9 cellular contexts compared by ENCODE assay signal in genomic region chr15:83446904-83447708, GRCh38. TPM values are rescaled to one million over a fixed set of nuclear protein-coding genes. Genes with fewer than 3 reads are reported as not detected.
DNase-seq lines count a peak whose midpoint lies in the region; ATAC-seq and TF ChIP-seq lines count a peak whose summit lies in the region.
"Had no signal": no experiment of that assay in that cellular context is flagged by ENCODE, and none has a peak within 500 bp of the region (broad histone marks: within the 10 kb centered on the region; RNA-seq: fewer than 3 reads in every experiment).

SH3GL3 (plus strand) TSS chr15:83447341; CDS start chr15:83447534, 193 bp downstream.

- TF ChIP-seq CTCF in fibroblast of pulmonary artery (IDR thresholded peaks at IDR 0.05; ENCODE audit: low read length, missing control alignments), result peak; percentile 54

- H3K9me3 Mint-ChIP-seq in activated T-helper 17 cell treated with anti-CD3 and anti-CD28 coated beads, Interleukin-2, amount 50 U/mL, for 72 hours, result no peaks in the 10 kb centered on the region
- peaks cover 0 to 1% of the 10 kb centered on the region in 2 donors for H3K9me3 Mint-ChIP-seq in stimulated activated naive B cell treated with anti-CD40 and anti-IgM and Interleukin-4, amounts not matched to agents 10 μg/mL and 1 μg/mL and 100 μg/mL, for 72 hours

- peaks cover 4% of the 10 kb centered on the region for H3K27me3 ChIP-seq in muscle layer of duodenum (ENCODE audit: low read depth, low read length)

- peaks cover 5% of the 10 kb centered on the region for H3K4me1 Mint-ChIP-seq in activated T-helper 17 cell treated with anti-CD3 and anti-CD28 coated beads, Interleukin-2, amount 50 U/mL, for 72 hours
- peaks cover 7 to 12% of the 10 kb centered on the region in 2 donors for H3K4me1 Mint-ChIP-seq in stimulated activated naive B cell treated with anti-CD40 and anti-IgM and Interleukin-4, amounts not matched to agents 10 μg/mL and 1 μg/mL and 100 μg/mL, for 72 hours

- H3K36me3 Mint-ChIP-seq in activated T-helper 17 cell treated with anti-CD3 and anti-CD28 coated beads, Interleukin-2, amount 50 U/mL, for 72 hours (ENCODE audit: low read depth), result no peaks in the 10 kb centered on the region
- H3K36me3 Mint-ChIP-seq in stimulated activated naive B cell treated with anti-CD40 and anti-IgM and Interleukin-4, amounts not matched to agents 10 μg/mL and 1 μg/mL and 100 μg/mL, for 72 hours, result peaks cover 0 to 3% of the 10 kb centered on the region in 2 donors

- peak within 1 kb of the TSS; percentile 69 for H3K4me3 Mint-ChIP-seq in activated T-helper 17 cell treated with anti-CD3 and anti-CD28 coated beads, Interleukin-2, amount 50 U/mL, for 72 hours
- H3K4me3 Mint-ChIP-seq in stimulated activated naive B cell treated with anti-CD40 and anti-IgM and Interleukin-4, amounts not matched to agents 10 μg/mL and 1 μg/mL and 100 μg/mL, for 72 hours, result peak within 1 kb of the TSS; percentile 73 to 75

- peak within 1 kb of the TSS; percentile 54 for H3K4me3 ChIP-seq in fibroblast of pulmonary artery (replicated peaks; ENCODE audit: low read depth, low read length)
- H3K4me3 ChIP-seq in muscle layer of duodenum (ENCODE audit: low read depth in 1 of 2, low read length in 2 of 2), result peak within 1 kb of the TSS; percentile 42 to 72

- no peak within 1 kb of the TSS for H3K27ac Mint-ChIP-seq in activated T-helper 17 cell treated with anti-CD3 and anti-CD28 coated beads, Interleukin-2, amount 50 U/mL, for 72 hours
- no peak within 1 kb of the TSS for H3K27ac Mint-ChIP-seq in stimulated activated naive B cell treated with anti-CD40 and anti-IgM and Interleukin-4, amounts not matched to agents 10 μg/mL and 1 μg/mL and 100 μg/mL, for 72 hours

- H3K4me1 ChIP-seq in muscle layer of duodenum (ENCODE audit: control insufficient read depth in 1 of 2, insufficient read depth in 2 of 2, low read length in 2 of 2), result peaks cover 0 to 15% of the 10 kb centered on the region in 2 donors

- DNase-seq in NCI-H187 (lab: John Stamatoyannopoulos, UW) (peak; percentile 33 to 60), NCI-H187 treated with DMSO at 0.1 percent for 48 hours (lab: John Stamatoyannopoulos, UW) (no peak), NCI-H460 (ENCODE audit: extremely low read depth, low read depth) (peak; percentile 71), fibroblast of pulmonary artery (ENCODE audit: low read depth) (peak; percentile 74)
- peak; percentile 11 for DNase-seq in stimulated activated naive B cell treated with anti-CD40 and anti-IgM and Interleukin-4, amounts not matched to agents 10 μg/mL and 1 μg/mL and 100 μg/mL, for 72 hours
- DNase-seq: DND-41 had no signal

- no peaks in the 10 kb centered on the region for H3K9me3 ChIP-seq in muscle layer of duodenum (ENCODE audit: control insufficient read depth in 1 of 2, low read length in 2 of 2)

- H3K36me3 ChIP-seq in muscle layer of duodenum (ENCODE audit: control insufficient read depth in 1 of 2, insufficient read depth in 2 of 2, low read length in 2 of 2), result no peaks in the 10 kb centered on the region

- H3K27ac ChIP-seq in muscle layer of duodenum (ENCODE audit: low read length), result no peak within 1 kb of the TSS

- H3K27me3 Mint-ChIP-seq in activated T-helper 17 cell treated with anti-CD3 and anti-CD28 coated beads, Interleukin-2, amount 50 U/mL, for 72 hours, result peaks cover 31% of the 10 kb centered on the region
- H3K27me3 Mint-ChIP-seq in stimulated activated naive B cell treated with anti-CD40 and anti-IgM and Interleukin-4, amounts not matched to agents 10 μg/mL and 1 μg/mL and 100 μg/mL, for 72 hours, result peaks cover 34 to 47% of the 10 kb centered on the region in 2 donors

- peak; percentile 89 for ATAC-seq in activated T-helper 17 cell treated with anti-CD3 and anti-CD28 coated beads, Interleukin-2, amount 50 U/mL, for 72 hours (replicated peaks)
- ATAC-seq in stimulated activated naive B cell treated with anti-CD40 and anti-IgM and Interleukin-4, amounts not matched to agents 10 μg/mL and 1 μg/mL and 100 μg/mL, for 72 hours (replicated peaks), result peak; percentile 57 to 62
- ATAC-seq in GM18867 (IDR thresholded peaks at IDR 0.05; ENCODE audit: unreplicated experiment), result no peak

RNA-seq across cellular contexts. Expression of gene SH3GL3, which starts in this region (rescaled TPM):
- total RNA-seq in NCI-H460 (2014; rRNA removed; shearing (Covaris generic)), result 0.37 TPM in 1 of 2 replicates, not detected in the other
- polyA plus RNA-seq in NCI-H460 (2014; cell fraction: nucleus; rRNA removed), result 0.58 and 1.4 TPM in 2 replicates
- total RNA-seq in activated T-helper 17 cell treated with anti-CD3 and anti-CD28 coated beads, Interleukin-2, amount 50 U/mL, for 72 hours, result under 1 TPM in 1 of 2 donors, not detected in 1; 0.74 TPM

Comparison
In these comparisons a context has a peak if more than half of its experiments do, and no peak if none do; other contexts are left out.
1. Peak in ATAC-seq in activated T-helper 17 cell treated with anti-CD3 and anti-CD28 coated beads, Interleukin-2, amount 50 U/mL, for 72 hours; RNA of the gene not detected or under 1 TPM.